Comparison of ENCODE assay signal across 19 cellular contexts in the genomic region with DNA sequence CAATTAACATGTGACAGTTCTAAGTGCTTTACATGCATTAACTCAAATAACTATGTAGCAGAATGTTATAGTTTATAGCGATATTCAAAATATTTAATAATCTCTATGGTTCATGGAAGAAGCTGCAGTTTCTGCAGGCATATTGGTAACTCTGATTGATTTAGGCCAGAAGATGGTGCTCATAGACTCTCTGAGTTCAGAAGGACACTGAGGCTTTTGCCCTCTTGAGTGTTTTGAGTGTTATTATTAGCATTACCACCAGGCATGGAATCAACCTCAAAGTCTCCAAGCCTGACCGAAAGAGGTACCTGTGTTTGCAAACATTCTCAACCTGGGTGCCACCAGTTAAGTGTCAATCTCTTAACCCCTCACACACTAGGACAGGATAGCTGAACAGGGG.
DNase-seq lines count a peak whose midpoint lies in the region; ATAC-seq and TF ChIP-seq lines count a peak whose summit lies in the region.
"Had no signal": no experiment of that assay in that cellular context is flagged by ENCODE, and none has a peak within 500 bp of the region (broad histone marks: within the 10 kb centered on the region; RNA-seq: fewer than 3 reads in every experiment).

No MANE protein-coding gene starts in this region.

- no peaks in the 10 kb centered on the region for H3K9me2 ChIP-seq in neural cell (ENCODE audit: insufficient read depth, low read length)

- H3K36me3 Mint-ChIP-seq in endodermal cell (ENCODE audit: low read depth) = no peaks in the 10 kb centered on the region
- H3K36me3 Mint-ChIP-seq: CD8-positive, alpha-beta T cell had no signal

- peak; percentile 52 for TF ChIP-seq RAD21 in neural cell (conservative IDR thresholded peaks at IDR 0.05)

- H3K9me3 ChIP-seq in endodermal cell (ENCODE audit: control insufficient read depth, low read length) = peaks cover 11% of the 10 kb centered on the region
- H3K9me3 ChIP-seq in neural cell (ENCODE audit: low read length) = no peaks in the 10 kb centered on the region
- H3K9me3 ChIP-seq: A549, BLaER1 had no signal

- H3K9ac ChIP-seq in endodermal cell (ENCODE audit: extremely low read depth, low read length, poor library complexity, severe bottlenecking) (no peak overlapping the region), neural cell (ENCODE audit: low read length) (no peak overlapping the region)
- H3K9ac ChIP-seq: BLaER1, KMS-11 had no signal

- no peaks in the 10 kb centered on the region for H3K4me1 Mint-ChIP-seq in endodermal cell

- peaks cover 4% of the 10 kb centered on the region for H3K9me3 Mint-ChIP-seq in endodermal cell

- H3K4me3 ChIP-seq in endodermal cell (ENCODE audit: low read length) (no peak overlapping the region), neural cell (ENCODE audit: low read length) (no peak overlapping the region)
- H3K4me3 ChIP-seq: A549, BLaER1 had no signal

- H3K27me3 Mint-ChIP-seq in endodermal cell (ENCODE audit: insufficient read depth) = no peaks in the 10 kb centered on the region

- H3K4me3 Mint-ChIP-seq in endodermal cell = no peak overlapping the region
- H3K4me3 Mint-ChIP-seq: CD8-positive, alpha-beta T cell had no signal

- TF ChIP-seq CTCF in endodermal cell (conservative IDR thresholded peaks at IDR 0.05) (peak; percentile 35), neural cell (IDR thresholded peaks at IDR 0.05; ENCODE audit: poor library complexity, severe bottlenecking) (peak; percentile 49)

- no peaks in the 10 kb centered on the region for H3K79me2 ChIP-seq in neural cell (replicated peaks; ENCODE audit: insufficient read depth, low read length)

- DNase-seq in ELR (ENCODE audit: low read depth) (peak; percentile 7), NCI-H1417 treated with DMSO at 0.1 percent for 48 hours (lab: John Stamatoyannopoulos, UW) (peak; percentile 7), endodermal cell (peak; percentile 33), NCI-H748 (lab: John Stamatoyannopoulos, UW; ENCODE audit: unreplicated experiment) (no peak)
- DNase-seq: CD8-positive, alpha-beta T cell; DMS79; HCEC 1CT; MV-4-11; NCI-H1930; NCI-H2171; NCI-H446; NCI-H748 treated with DMSO at 0.1 percent for 48 hours had no signal

- H3K27me3 ChIP-seq in endodermal cell (ENCODE audit: control insufficient read depth, insufficient read depth, low read length, poor library complexity, severe bottlenecking) (no peaks in the 10 kb centered on the region), neural cell (ENCODE audit: insufficient read depth, low read depth, low read length) (no peaks in the 10 kb centered on the region)
- H3K27me3 ChIP-seq: BLaER1 had no signal

- no peaks in the 10 kb centered on the region for H4K20me1 ChIP-seq in neural cell (ENCODE audit: insufficient read depth)
- H4K20me1 ChIP-seq: BLaER1 had no signal

- H3F3A ChIP-seq in neural cell (ENCODE audit: insufficient read depth, low read length, poor library complexity, severe bottlenecking) = no peaks in the 10 kb centered on the region

- no peak for ATAC-seq in HG03196 (IDR thresholded peaks at IDR 0.05; ENCODE audit: unreplicated experiment)
- ATAC-seq in HG02759 (IDR thresholded peaks at IDR 0.05; ENCODE audit: unreplicated experiment) = no peak
- ATAC-seq: A549; CD8-positive, alpha-beta T cell; Right ventricle myocardium inferior had no signal

- H3K4me2 ChIP-seq in neural cell (ENCODE audit: low read length) = no peak overlapping the region
- H3K4me2 ChIP-seq: A549, BLaER1, KMS-11 had no signal

- no peak overlapping the region for H2AFZ ChIP-seq in neural cell (ENCODE audit: low read depth, low read length)

- WGBS in endodermal cell (ENCODE audit: insufficient coverage in 1 of 2, insufficient read length in 1 of 2), 2 experiments = 90% methylated on average over 2 of the region's 2 CpGs; no CpG with 5 or more reads in 1 of the 2 experiments

- H3K36me3 ChIP-seq in endodermal cell (ENCODE audit: control insufficient read depth, insufficient read depth, low read length) (no peaks in the 10 kb centered on the region), neural cell (ENCODE audit: insufficient read depth, low read length) (no peaks in the 10 kb centered on the region)
- H3K36me3 ChIP-seq: BLaER1 had no signal

- no peak overlapping the region for H3K27ac ChIP-seq in endodermal cell (ENCODE audit: low read depth, low read length)
- H3K27ac ChIP-seq in neural cell (ENCODE audit: low read length) = no peak overlapping the region
- H3K27ac ChIP-seq: A549, BLaER1, KMS-11 had no signal

- TF ChIP-seq EP300 in neural cell (conservative IDR thresholded peaks at IDR 0.05; ENCODE audit: poor library complexity, severe bottlenecking) = peak; percentile 73

- no peaks in the 10 kb centered on the region for H3K4me1 ChIP-seq in endodermal cell (ENCODE audit: control insufficient read depth, insufficient read depth, low read length)
- H3K4me1 ChIP-seq: A549, BLaER1 had no signal

- H3K27ac Mint-ChIP-seq in endodermal cell = no peak overlapping the region
- H3K27ac Mint-ChIP-seq: CD8-positive, alpha-beta T cell had no signal

TF ChIP-seq in neural cell, 6 proteins besides CTCF, POLR2A, EP300 and RAD21:
- TF ChIP-seq TAF1 (IDR thresholded peaks at IDR 0.05; ENCODE audit: low read depth) (no peak), EZH2 (IDR thresholded peaks at IDR 0.05; ENCODE audit: borderline replicate concordance, insufficient read depth, low read length, poor library complexity, severe bottlenecking) (no peak), MXI1 (conservative IDR thresholded peaks at IDR 0.05; ENCODE audit: poor library complexity, severe bottlenecking) (no peak), SMC3 (conservative IDR thresholded peaks at IDR 0.05; ENCODE audit: poor library complexity) (no peak), POLR2AphosphoS5 (IDR thresholded peaks at IDR 0.05) (no peak)
- TF ChIP-seq, protein P1, sequence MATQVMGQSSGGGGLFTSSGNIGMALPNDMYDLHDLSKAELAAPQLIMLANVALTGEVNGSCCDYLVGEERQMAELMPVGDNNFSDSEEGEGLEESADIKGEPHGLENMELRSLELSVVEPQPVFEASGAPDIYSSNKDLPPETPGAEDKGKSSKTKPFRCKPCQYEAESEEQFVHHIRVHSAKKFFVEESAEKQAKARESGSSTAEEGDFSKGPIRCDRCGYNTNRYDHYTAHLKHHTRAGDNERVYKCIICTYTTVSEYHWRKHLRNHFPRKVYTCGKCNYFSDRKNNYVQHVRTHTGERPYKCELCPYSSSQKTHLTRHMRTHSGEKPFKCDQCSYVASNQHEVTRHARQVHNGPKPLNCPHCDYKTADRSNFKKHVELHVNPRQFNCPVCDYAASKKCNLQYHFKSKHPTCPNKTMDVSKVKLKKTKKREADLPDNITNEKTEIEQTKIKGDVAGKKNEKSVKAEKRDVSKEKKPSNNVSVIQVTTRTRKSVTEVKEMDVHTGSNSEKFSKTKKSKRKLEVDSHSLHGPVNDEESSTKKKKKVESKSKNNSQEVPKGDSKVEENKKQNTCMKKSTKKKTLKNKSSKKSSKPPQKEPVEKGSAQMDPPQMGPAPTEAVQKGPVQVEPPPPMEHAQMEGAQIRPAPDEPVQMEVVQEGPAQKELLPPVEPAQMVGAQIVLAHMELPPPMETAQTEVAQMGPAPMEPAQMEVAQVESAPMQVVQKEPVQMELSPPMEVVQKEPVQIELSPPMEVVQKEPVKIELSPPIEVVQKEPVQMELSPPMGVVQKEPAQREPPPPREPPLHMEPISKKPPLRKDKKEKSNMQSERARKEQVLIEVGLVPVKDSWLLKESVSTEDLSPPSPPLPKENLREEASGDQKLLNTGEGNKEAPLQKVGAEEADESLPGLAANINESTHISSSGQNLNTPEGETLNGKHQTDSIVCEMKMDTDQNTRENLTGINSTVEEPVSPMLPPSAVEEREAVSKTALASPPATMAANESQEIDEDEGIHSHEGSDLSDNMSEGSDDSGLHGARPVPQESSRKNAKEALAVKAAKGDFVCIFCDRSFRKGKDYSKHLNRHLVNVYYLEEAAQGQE (IDR thresholded peaks at IDR 0.05; ENCODE audit: borderline replicate concordance) = no peak
